In genomic region chr2:18345848-18346247, GRCh38 we compare ENCODE assay signal across 12 cellular contexts.
A peak's percentile ranks its signal among the peaks of the same experiment; 100 is the strongest.
DNase-seq lines count a peak whose midpoint lies in the region; ATAC-seq, FAIRE-seq and TF ChIP-seq lines count a peak whose summit lies in the region.
"Had no signal": no experiment of that assay in that cellular context is flagged by ENCODE, and none has a peak within 500 bp of the region (broad histone marks: within the 10 kb centered on the region; RNA-seq: fewer than 3 reads in every experiment).

No MANE protein-coding gene starts in this region.

- DNase-seq in Right ventricle myocardium superior (no peak), right atrium auricular region (ENCODE audit: low spot score) (no peak), astrocyte (ENCODE audit: low read depth) (peak; percentile 62), kidney epithelial cell (ENCODE audit: low read depth) (peak; percentile 55), NCI-H146 (lab: John Stamatoyannopoulos, UW) (no peak), NCI-H1105 treated with DMSO at 0.1 percent for 48 hours (lab: John Stamatoyannopoulos, UW) (no peak), neural progenitor cell (ENCODE audit: low spot score) (no peak), NK-92 (lab: John Stamatoyannopoulos, UW; ENCODE audit: unreplicated experiment) (no peak)
- DNase-seq: caudate nucleus; NCI-H2171; stimulated activated CD4-positive, alpha-beta T cell treated with anti-CD3 and anti-CD28 coated beads, Interleukin-12 subunit alpha, Interleukin-12 subunit beta, amount 100 ng/mL, for 4 hours had no signal

- H3K27me3 ChIP-seq in right atrium auricular region (no peaks in the 10 kb centered on the region), astrocyte (ENCODE audit: insufficient read depth, low read length) (no peaks in the 10 kb centered on the region), kidney epithelial cell (ENCODE audit: control insufficient read depth, insufficient read depth, low read length) (no peaks in the 10 kb centered on the region), neural progenitor cell (no peaks in the 10 kb centered on the region)

- H3K4me3 ChIP-seq in right atrium auricular region (no peak overlapping the region), astrocyte (ENCODE audit: insufficient read depth, low read depth, low read length) (no peak overlapping the region), kidney epithelial cell (ENCODE audit: low read depth, low read length) (no peak overlapping the region), neural progenitor cell (no peak overlapping the region)

- H3K9ac ChIP-seq in astrocyte (ENCODE audit: low read length) (no peak overlapping the region), neural progenitor cell (no peak overlapping the region)

- H3K4me3 Mint-ChIP-seq in astrocyte (ENCODE audit: unreplicated experiment) (no peak overlapping the region), neural progenitor cell (no peak overlapping the region)
- H3K4me3 Mint-ChIP-seq: B cell had no signal

- peaks cover 8% of the 10 kb centered on the region for H3K4me1 Mint-ChIP-seq in astrocyte (ENCODE audit: low read depth, unreplicated experiment)
- H3K4me1 Mint-ChIP-seq in neural progenitor cell: no peaks in the 10 kb centered on the region
- H3K4me1 Mint-ChIP-seq: B cell had no signal

- no peak overlapping the region for H3K27ac Mint-ChIP-seq in astrocyte (ENCODE audit: unreplicated experiment)
- no peak overlapping the region for H3K27ac Mint-ChIP-seq in neural progenitor cell
- H3K27ac Mint-ChIP-seq: B cell had no signal

- TF ChIP-seq CTCF in right atrium auricular region (IDR thresholded peaks at IDR 0.05) (no peak), astrocyte (IDR thresholded peaks at IDR 0.05; ENCODE audit: insufficient read depth, low read depth, low read length) (no peak), kidney epithelial cell (IDR thresholded peaks at IDR 0.05; ENCODE audit: insufficient read depth, low read length, poor library complexity, severe bottlenecking) (no peak), neural progenitor cell (IDR thresholded peaks at IDR 0.05) (no peak)

- intact Hi-C loops in Right ventricle myocardium superior (cut with DNase I): no loop called here

- H4K20me1 ChIP-seq in astrocyte (ENCODE audit: insufficient read depth, low read length): no peaks in the 10 kb centered on the region
- H4K20me1 ChIP-seq in neural progenitor cell (ENCODE audit: low read depth): no peaks in the 10 kb centered on the region

- no peak overlapping the region for H3K4me2 ChIP-seq in astrocyte (ENCODE audit: low read length)
- no peak overlapping the region for H3K4me2 ChIP-seq in neural progenitor cell

- H3K9me3 ChIP-seq in right atrium auricular region: no peaks in the 10 kb centered on the region
- no peaks in the 10 kb centered on the region for H3K9me3 ChIP-seq in astrocyte (ENCODE audit: insufficient read depth, low read depth, low read length)
- H3K9me3 ChIP-seq in neural progenitor cell (ENCODE audit: low read depth): no peaks in the 10 kb centered on the region

- no peaks in the 10 kb centered on the region for H3K27me3 Mint-ChIP-seq in astrocyte (ENCODE audit: low read depth, unreplicated experiment)
- no peaks in the 10 kb centered on the region for H3K27me3 Mint-ChIP-seq in neural progenitor cell (ENCODE audit: insufficient read depth, low read depth)

- H3K4me1 ChIP-seq in right atrium auricular region (peaks cover 0 to 5% of the 10 kb centered on the region in 2 donors), astrocyte (ENCODE audit: insufficient read depth, low read length) (no peaks in the 10 kb centered on the region), neural progenitor cell (no peaks in the 10 kb centered on the region)

- H2AFZ ChIP-seq in astrocyte (ENCODE audit: low read depth, low read length) (no peak overlapping the region), neural progenitor cell (replicated peaks) (no peak overlapping the region)

- peaks cover 4% of the 10 kb centered on the region for H3K9me3 Mint-ChIP-seq in astrocyte (ENCODE audit: unreplicated experiment)
- H3K9me3 Mint-ChIP-seq in neural progenitor cell: no peaks in the 10 kb centered on the region

- H3K36me3 Mint-ChIP-seq in astrocyte (ENCODE audit: low read depth, unreplicated experiment) (no peaks in the 10 kb centered on the region), neural progenitor cell (no peaks in the 10 kb centered on the region)

- H3K79me2 ChIP-seq in astrocyte (ENCODE audit: insufficient read depth, low read length) (no peaks in the 10 kb centered on the region), neural progenitor cell (ENCODE audit: low read depth) (no peaks in the 10 kb centered on the region)

- H3K27ac ChIP-seq in right atrium auricular region (peak overlapping the region in 1 of 2 donors; percentile 40), astrocyte (ENCODE audit: low read depth, low read length) (no peak overlapping the region), neural progenitor cell (no peak overlapping the region)

- peak; percentile 95 for ATAC-seq in Right ventricle myocardium superior (ENCODE audit: poor library complexity)

- no peak for FAIRE-seq in astrocyte (lab: Jason Lieb, UNC)

- no peaks in the 10 kb centered on the region for H3F3A ChIP-seq in neural progenitor cell (ENCODE audit: low read depth)

- H3K36me3 ChIP-seq in right atrium auricular region: no peaks in the 10 kb centered on the region
- H3K36me3 ChIP-seq in astrocyte (ENCODE audit: insufficient read depth, low read length): no peaks in the 10 kb centered on the region
- no peaks in the 10 kb centered on the region for H3K36me3 ChIP-seq in kidney epithelial cell (ENCODE audit: control insufficient read depth, insufficient read depth, low read length)
- no peaks in the 10 kb centered on the region for H3K36me3 ChIP-seq in neural progenitor cell

Comparison
In these comparisons a context has a peak if more than half of its experiments do, and no peak if none do; other contexts are left out.
1. DNase-seq: peak in astrocyte (single experiment) and kidney epithelial cell (single experiment); none in Right ventricle myocardium superior (single experiment), right atrium auricular region (single experiment), NCI-H146 (single experiment), NCI-H1105 treated with DMSO at 0.1 percent for 48 hours (single experiment), neural progenitor cell (single experiment) and NK-92 (single experiment).